Comparison of ENCODE assay signal across 14 cellular contexts in the genomic region with DNA sequence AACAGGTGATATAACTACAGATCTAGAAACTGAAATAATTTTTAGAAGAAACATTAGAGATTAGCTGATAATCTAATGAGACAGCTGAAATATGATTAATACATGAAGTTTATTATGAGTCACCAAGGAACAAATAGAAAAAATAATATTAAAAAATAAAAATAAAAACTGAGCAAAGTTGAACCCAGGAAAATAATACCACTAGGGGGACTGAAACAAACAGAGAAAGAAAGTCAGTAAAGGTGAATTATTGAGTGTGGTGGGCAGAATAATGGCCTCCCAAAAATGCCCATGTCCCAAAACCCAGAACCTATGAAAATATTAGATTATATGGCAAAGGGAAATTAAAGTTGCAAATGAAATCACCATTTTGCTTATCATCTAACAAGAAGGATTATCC.
DNase-seq lines count a peak whose midpoint lies in the region; ATAC-seq and TF ChIP-seq lines count a peak whose summit lies in the region.
"Had no signal": no experiment of that assay in that cellular context is flagged by ENCODE, and none has a peak within 500 bp of the region (broad histone marks: within the 10 kb centered on the region; RNA-seq: fewer than 3 reads in every experiment).

No MANE protein-coding gene starts in this region.

- H3K36me3 Mint-ChIP-seq in H9 (ENCODE audit: insufficient read depth in 1 of 3, low read depth in 3 of 3) (no peaks in the 10 kb centered on the region; a peak in 1 of 7 replicates), endothelial cell (ENCODE audit: low read depth, unreplicated experiment) (no peaks in the 10 kb centered on the region), neural progenitor cell (no peaks in the 10 kb centered on the region)

- H2BK15ac ChIP-seq in H9 (ENCODE audit: low read depth, low read length), result no peak overlapping the region

- H2BK20ac ChIP-seq in H9 (ENCODE audit: low read depth, low read length, poor library complexity, severe bottlenecking), result no peak overlapping the region

- H3K4me1 ChIP-seq in H9 (ENCODE audit: insufficient read depth, low read length) (no peaks in the 10 kb centered on the region), RWPE2 (ENCODE audit: insufficient read depth, poor library complexity, severe bottlenecking) (no peaks in the 10 kb centered on the region), neural progenitor cell (no peaks in the 10 kb centered on the region), sigmoid colon (no peaks in the 10 kb centered on the region), mammary epithelial cell (ENCODE audit: insufficient read depth, low read length) (no peaks in the 10 kb centered on the region)
- H3K4me1 ChIP-seq: A549, Caco-2 had no signal

- H3K79me2 ChIP-seq in H9 (ENCODE audit: insufficient read depth, low read length), result no peaks in the 10 kb centered on the region
- H3K79me2 ChIP-seq in neural progenitor cell (ENCODE audit: low read depth), result no peaks in the 10 kb centered on the region
- no peaks in the 10 kb centered on the region for H3K79me2 ChIP-seq in mammary epithelial cell (ENCODE audit: insufficient read depth, low read length)

- H3T11ph ChIP-seq in H9 (ENCODE audit: low read length), result no peak overlapping the region

- H3K36me3 ChIP-seq in RWPE2 (ENCODE audit: low read depth) (no peaks in the 10 kb centered on the region), neural progenitor cell (no peaks in the 10 kb centered on the region), sigmoid colon (no peaks in the 10 kb centered on the region), mammary epithelial cell (ENCODE audit: insufficient read depth, low read length) (no peaks in the 10 kb centered on the region)
- H3K36me3 ChIP-seq: HAP-1 had no signal

- H4K8ac ChIP-seq in H9 (replicated peaks; ENCODE audit: insufficient read length, low read depth, low read length), result no peak overlapping the region

- H3K27me3 Mint-ChIP-seq in H9 (ENCODE audit: low read depth) (no peaks in the 10 kb centered on the region), endothelial cell (ENCODE audit: unreplicated experiment) (no peaks in the 10 kb centered on the region), neural progenitor cell (ENCODE audit: insufficient read depth, low read depth) (peaks cover 3% of the 10 kb centered on the region)
- H3K27me3 Mint-ChIP-seq: CD4-positive, alpha-beta T cell had no signal

- TF ChIP-seq POLR2A in sigmoid colon (IDR thresholded peaks at IDR 0.05) (no peak), erythroblast (IDR thresholded peaks at IDR 0.05; ENCODE audit: low read length) (no peak)

- no TSS peak for BruUV-seq in mammary epithelial cell (replicated peaks; lab: Mats Ljungman, UMichigan)

- no peak overlapping the region for H2AFZ ChIP-seq in H9 (ENCODE audit: low read length)
- H2AFZ ChIP-seq in neural progenitor cell (replicated peaks), result no peak overlapping the region
- H2AFZ ChIP-seq in mammary epithelial cell (ENCODE audit: low read depth, low read length), result no peak overlapping the region

- no peak overlapping the region for H3K18ac ChIP-seq in H9 (ENCODE audit: insufficient read length, low read depth, low read length)

- H3K9me3 Mint-ChIP-seq in H9 (no peaks in the 10 kb centered on the region), endothelial cell (ENCODE audit: unreplicated experiment) (no peaks in the 10 kb centered on the region), neural progenitor cell (no peaks in the 10 kb centered on the region)

- no peak overlapping the region for H3K4ac ChIP-seq in H9 (ENCODE audit: low read depth, low read length)

- no peak overlapping the region for H3K27ac Mint-ChIP-seq in H9
- H3K27ac Mint-ChIP-seq in endothelial cell (ENCODE audit: unreplicated experiment), result no peak overlapping the region
- no peak overlapping the region for H3K27ac Mint-ChIP-seq in neural progenitor cell
- H3K27ac Mint-ChIP-seq: CD4-positive, alpha-beta T cell had no signal

- no peaks in the 10 kb centered on the region for H3K79me1 ChIP-seq in H9 (ENCODE audit: insufficient read depth, low read depth, low read length, poor library complexity, severe bottlenecking)

- H3K4me3 ChIP-seq in RWPE2 (ENCODE audit: severe bottlenecking) (no peak overlapping the region), neural progenitor cell (no peak overlapping the region), sigmoid colon (no peak overlapping the region), mammary epithelial cell (replicated peaks in 1 of 3; ENCODE audit: insufficient read depth in 1 of 3, low read depth in 2 of 3, low read length in 3 of 3) (no peak overlapping the region)
- H3K4me3 ChIP-seq: A549, HAP-1 had no signal

- TF ChIP-seq EP300 in sigmoid colon (IDR thresholded peaks at IDR 0.05), result no peak

- no peak overlapping the region for H3K27ac ChIP-seq in H9 (ENCODE audit: insufficient read length, low read depth, low read length)
- H3K27ac ChIP-seq in RWPE2 (ENCODE audit: poor library complexity, severe bottlenecking), result no peak overlapping the region
- H3K27ac ChIP-seq in neural progenitor cell, result no peak overlapping the region
- no peak overlapping the region for H3K27ac ChIP-seq in sigmoid colon
- no peak overlapping the region for H3K27ac ChIP-seq in mammary epithelial cell (ENCODE audit: insufficient read depth, low read depth, low read length)
- H3K27ac ChIP-seq: 22Rv1, A549, C4-2B had no signal

- H3K4me1 Mint-ChIP-seq in H9 (peaks cover 0 to 3% of the 10 kb centered on the region in 2 experiments; a peak in 1 of 4 replicates), endothelial cell (ENCODE audit: unreplicated experiment) (no peaks in the 10 kb centered on the region), neural progenitor cell (no peaks in the 10 kb centered on the region)

- H4K5ac ChIP-seq in H9 (ENCODE audit: insufficient read length, low read depth, low read length), result no peak overlapping the region

- no peak overlapping the region for H2BK120ac ChIP-seq in H9 (ENCODE audit: low read depth, low read length, poor library complexity, severe bottlenecking)

- no peak overlapping the region for H3K23ac ChIP-seq in H9 (ENCODE audit: insufficient read length, low read depth, low read length)

- H3F3A ChIP-seq in neural progenitor cell (ENCODE audit: low read depth), result no peaks in the 10 kb centered on the region

- H2AK5ac ChIP-seq in H9 (ENCODE audit: insufficient read length, low read length), result no peak overlapping the region

- H3K56ac ChIP-seq in H9 (ENCODE audit: insufficient read length, low read depth, low read length), result no peak overlapping the region

- H3K4me2 ChIP-seq in H9 (ENCODE audit: insufficient read depth, insufficient read length, low read length), result no peak overlapping the region
- no peak overlapping the region for H3K4me2 ChIP-seq in neural progenitor cell
- H3K4me2 ChIP-seq in mammary epithelial cell (ENCODE audit: insufficient read depth, low read depth, low read length), result no peak overlapping the region
- H3K4me2 ChIP-seq: A549 had no signal

- no peaks in the 10 kb centered on the region for H4K20me1 ChIP-seq in H9 (ENCODE audit: control insufficient read depth, insufficient read depth, insufficient read length)
- H4K20me1 ChIP-seq in neural progenitor cell (ENCODE audit: low read depth), result no peaks in the 10 kb centered on the region
- no peaks in the 10 kb centered on the region for H4K20me1 ChIP-seq in mammary epithelial cell (ENCODE audit: insufficient read depth, low read length)

- CTCF ChIA-PET in mammary epithelial cell (lab: Charles Lee; ENCODE audit: low non-redundant PET), result no interaction called here

- H3K23me2 ChIP-seq in H9 (ENCODE audit: insufficient read length, low read depth, low read length, poor library complexity, severe bottlenecking), result no peaks in the 10 kb centered on the region

- no peak for ATAC-seq in RWPE2 (ENCODE audit: low read depth)
- ATAC-seq: A549 had no signal

- no peak overlapping the region for H3K14ac ChIP-seq in H9 (ENCODE audit: insufficient read depth, low read length)

- H2BK5ac ChIP-seq in H9 (ENCODE audit: insufficient read length, low read length), result no peak overlapping the region

- H3K9me3 ChIP-seq in H9 (ENCODE audit: control insufficient read depth, low read depth, low read length) (no peaks in the 10 kb centered on the region), RWPE2 (ENCODE audit: severe bottlenecking) (no peaks in the 10 kb centered on the region), neural progenitor cell (ENCODE audit: low read depth) (no peaks in the 10 kb centered on the region), sigmoid colon (no peaks in the 10 kb centered on the region), mammary epithelial cell (replicated peaks; ENCODE audit: insufficient read depth, low read length) (no peaks in the 10 kb centered on the region)
- H3K9me3 ChIP-seq: A549, Caco-2, HAP-1 had no signal

- H4K91ac ChIP-seq in H9 (ENCODE audit: insufficient read length, low read depth, low read length), result no peak overlapping the region

- H3K4me3 Mint-ChIP-seq in H9, result no peak overlapping the region
- H3K4me3 Mint-ChIP-seq in endothelial cell (ENCODE audit: unreplicated experiment), result no peak overlapping the region
- H3K4me3 Mint-ChIP-seq in neural progenitor cell, result no peak overlapping the region
- H3K4me3 Mint-ChIP-seq: CD4-positive, alpha-beta T cell had no signal

- in situ Hi-C loops in mammary epithelial cell (cut with MboI; ENCODE audit: low sequenced_read_pairs in 2 of 2), result no loop called here

- H3K27me3 ChIP-seq in H9 (ENCODE audit: insufficient read depth, low read length), result no peaks in the 10 kb centered on the region
- H3K27me3 ChIP-seq in RWPE2 (ENCODE audit: insufficient read depth, poor library complexity, severe bottlenecking), result no peaks in the 10 kb centered on the region
- no peaks in the 10 kb centered on the region for H3K27me3 ChIP-seq in neural progenitor cell
- H3K27me3 ChIP-seq in sigmoid colon, result no peaks in the 10 kb centered on the region
- no peaks in the 10 kb centered on the region for H3K27me3 ChIP-seq in mammary epithelial cell (ENCODE audit: insufficient read depth, low read length)

- dilution Hi-C loops in mammary epithelial cell (cut with HindIII; ENCODE audit: low sequenced_read_pairs), result no loop called here

- no peak overlapping the region for H2BK12ac ChIP-seq in H9 (ENCODE audit: insufficient read length, low read depth, low read length)

- peak; percentile 52 for TF ChIP-seq CTCF in H9 (conservative IDR thresholded peaks at IDR 0.05)
- peak; percentile 7 for TF ChIP-seq CTCF in RWPE2 (IDR thresholded peaks at IDR 0.05; ENCODE audit: poor library complexity, severe bottlenecking)
- peak; percentile 16 for TF ChIP-seq CTCF in endothelial cell (IDR thresholded peaks at IDR 0.05; ENCODE audit: unreplicated experiment)
- TF ChIP-seq CTCF in neural progenitor cell (IDR thresholded peaks at IDR 0.05), result peak; percentile 26
- no peak for TF ChIP-seq CTCF in sigmoid colon (IDR thresholded peaks at IDR 0.05)
- TF ChIP-seq CTCF in mammary epithelial cell (conservative IDR thresholded peaks at IDR 0.05 in 1 of 2, IDR thresholded peaks at IDR 0.05 in 1 of 2; ENCODE audit: extremely low read depth in 1 of 2, insufficient read depth in 1 of 2, low read depth in 1 of 2, low read length in 2 of 2), result no peak

- H3K9ac ChIP-seq in H9 (ENCODE audit: extremely low read depth, insufficient read length, low read length) (no peak overlapping the region), neural progenitor cell (no peak overlapping the region), mammary epithelial cell (ENCODE audit: insufficient read depth, low read length) (no peak overlapping the region)

- DNase-seq in H9 (no peak), RWPE2 (ENCODE audit: low spot score) (no peak), endothelial cell (ENCODE audit: low spot score) (no peak), neural progenitor cell (ENCODE audit: low spot score) (no peak), sigmoid colon (no peak), erythroblast (lab: John Stamatoyannopoulos, UW) (no peak), mammary epithelial cell (no peak)
- DNase-seq: AML-193; Caco-2; CD4-positive, alpha-beta T cell had no signal

- intact Hi-C loops in sigmoid colon (cut with DNase I), result no loop called here
- intact Hi-C loops in mammary epithelial cell (cut with micrococcal nuclease), result no loop called here

Comparison
In these comparisons a context has a peak if more than half of its experiments do, and no peak if none do; other contexts are left out.
1. CTCF ChIP-seq: peak in H9 (single experiment), RWPE2 (single experiment), endothelial cell (single experiment) and neural progenitor cell (single experiment); none in sigmoid colon (0 of 4) and mammary epithelial cell (0 of 2).